Comparison of ENCODE assay signal across 18 cellular contexts in the genomic region with DNA sequence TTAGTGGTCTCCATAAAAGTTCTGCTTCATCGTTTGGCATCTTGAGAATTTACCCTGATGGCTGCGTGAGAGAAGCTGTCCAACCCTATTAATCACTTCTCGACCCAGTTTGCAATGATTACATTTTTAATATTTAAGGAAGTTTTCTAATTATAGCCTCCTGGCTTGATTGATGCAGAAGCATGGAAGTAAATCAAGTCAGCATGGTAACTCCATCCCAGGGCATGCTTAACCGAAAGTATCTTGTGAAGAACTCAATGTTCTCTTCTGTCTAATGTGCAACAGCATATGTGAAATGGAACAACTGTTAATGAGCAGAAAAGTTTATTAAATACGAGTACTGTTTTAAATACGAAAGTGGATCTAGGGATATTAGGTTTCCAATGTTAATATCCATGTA.
DNase-seq lines count a peak whose midpoint lies in the region; ATAC-seq and TF ChIP-seq lines count a peak whose summit lies in the region.
"Had no signal": no experiment of that assay in that cellular context is flagged by ENCODE, and none has a peak within 500 bp of the region (broad histone marks: within the 10 kb centered on the region; RNA-seq: fewer than 3 reads in every experiment).

No MANE protein-coding gene starts in this region.

- H2AFZ ChIP-seq in PC-3 (ENCODE audit: low read length), result 0 out of 2 replicates have a peak overlapping the region, but pooled peaks have one; percentile 19

- TF ChIP-seq POLR2A in gastrocnemius medialis (IDR thresholded peaks at IDR 0.05) (peak in 1 of 2 donors; percentile 61), vagina (IDR thresholded peaks at IDR 0.05) (no peak)

- H3K27me3 ChIP-seq in PC-3 (ENCODE audit: low read length), result no peaks in the 10 kb centered on the region
- no peaks in the 10 kb centered on the region for H3K27me3 ChIP-seq in gastrocnemius medialis
- no peaks in the 10 kb centered on the region for H3K27me3 ChIP-seq in vagina
- no peaks in the 10 kb centered on the region for H3K27me3 ChIP-seq in effector memory CD4-positive, alpha-beta T cell (replicated peaks; ENCODE audit: control insufficient read depth, insufficient read depth, low read length, poor library complexity, severe bottlenecking)

- CTCF ChIA-PET in PC-3 (lab: Charles Lee), result no interaction called here

- BruUV-seq in PC-3 (replicated peaks; lab: Mats Ljungman, UMichigan), result no TSS peak

- no peaks in the 10 kb centered on the region for H3K79me2 ChIP-seq in PC-3 (ENCODE audit: low read length)

- no peak for DNase-seq in PC-3
- DNase-seq in fibroblast of villous mesenchyme (ENCODE audit: low read depth), result peak; percentile 5
- peak; percentile 62 for DNase-seq in gastrocnemius medialis
- DNase-seq in vagina (ENCODE audit: extremely low spot score in 2 of 2), result no peak
- no peak for DNase-seq in activated gamma-delta T cell (lab: John Stamatoyannopoulos, UW)
- no peak for DNase-seq in effector memory CD4-positive, alpha-beta T cell
- no peak for DNase-seq in NCI-H1417 (lab: John Stamatoyannopoulos, UW)
- DNase-seq: ACHN; Caco-2; CD4-positive, CD25-positive, alpha-beta regulatory T cell; DMS153; H9; Kasumi-1; NCI-H1105 treated with DMSO at 0.1 percent for 48 hours; NCI-H187; NCI-H526 treated with DMSO at 0.1 percent for 48 hours; RPMI8226; SIG-M5 had no signal

- no peaks in the 10 kb centered on the region for H3F3A ChIP-seq in PC-3 (ENCODE audit: low read length, unreplicated experiment)

- peak overlapping the region; percentile 17; the same call in 1 of the 2 replicates for H3K4me2 ChIP-seq in PC-3 (ENCODE audit: low read length)

- H3K9me3 ChIP-seq in PC-3 (ENCODE audit: low read length), result no peaks in the 10 kb centered on the region
- H3K9me3 ChIP-seq in gastrocnemius medialis, result no peaks in the 10 kb centered on the region
- no peaks in the 10 kb centered on the region for H3K9me3 ChIP-seq in vagina
- H3K9me3 ChIP-seq in effector memory CD4-positive, alpha-beta T cell (ENCODE audit: control insufficient read depth, low read length), result no peaks in the 10 kb centered on the region
- H3K9me3 ChIP-seq: Caco-2 had no signal

- H3K9me2 ChIP-seq in PC-3 (replicated peaks; ENCODE audit: low read length), result no peaks in the 10 kb centered on the region

- no peak overlapping the region for H3K27ac ChIP-seq in PC-3 (ENCODE audit: low read length)
- peak overlapping the region; percentile 87 to 95 (median 90) for H3K27ac ChIP-seq in gastrocnemius medialis
- H3K27ac ChIP-seq in vagina, result peak overlapping the region; percentile 59
- H3K27ac ChIP-seq in effector memory CD4-positive, alpha-beta T cell (ENCODE audit: insufficient read depth, low read length, poor library complexity, severe bottlenecking), result no peak overlapping the region

- H4K20me1 ChIP-seq in PC-3 (ENCODE audit: low read length), result no peaks in the 10 kb centered on the region

- H3K9ac ChIP-seq in PC-3 (ENCODE audit: low read length), result no peak overlapping the region

- no peak for TF ChIP-seq CTCF in PC-3 (conservative IDR thresholded peaks at IDR 0.05; ENCODE audit: low read depth, low read length)
- TF ChIP-seq CTCF in fibroblast of villous mesenchyme (IDR thresholded peaks at IDR 0.05; ENCODE audit: insufficient read depth, low read depth, low read length), result no peak
- TF ChIP-seq CTCF in gastrocnemius medialis (IDR thresholded peaks at IDR 0.05 in 4 of 5, conservative IDR thresholded peaks at IDR 0.05 in 1 of 5), result no peak
- TF ChIP-seq CTCF in vagina (IDR thresholded peaks at IDR 0.05), result no peak

- H3K4me1 ChIP-seq in PC-3 (ENCODE audit: insufficient read depth, low read length) (no peaks in the 10 kb centered on the region), gastrocnemius medialis (peaks cover 9 to 11% of the 10 kb centered on the region in 2 donors), vagina (peaks cover 8% of the 10 kb centered on the region)
- no peaks in the 10 kb centered on the region for H3K4me1 ChIP-seq in effector memory CD4-positive, alpha-beta T cell (ENCODE audit: control insufficient read depth, insufficient read depth, low read length, poor library complexity, severe bottlenecking)

- intact Hi-C loops in PC-3 (cut with micrococcal nuclease) (no loop called here), gastrocnemius medialis (cut with DNase I; ENCODE audit: low total_unique reads) (loop anchor here (1.0 to 5.0 kb wide), 4 partner anchors 202 to 572 kb away; no protein-coding TSS in a partner anchor), vagina (cut with DNase I) (no loop called here)

- POLR2A ChIA-PET in PC-3 (lab: Charles Lee; ENCODE audit: unreplicated experiment), result no interaction called here

- H3K36me3 ChIP-seq in PC-3 (ENCODE audit: low read depth, low read length) (no peaks in the 10 kb centered on the region), gastrocnemius medialis (no peaks in the 10 kb centered on the region), vagina (no peaks in the 10 kb centered on the region)
- no peaks in the 10 kb centered on the region for H3K36me3 ChIP-seq in effector memory CD4-positive, alpha-beta T cell (ENCODE audit: control insufficient read depth, insufficient read depth, low read length)

- H3K4me3 ChIP-seq in PC-3 (ENCODE audit: low read length), result no peak overlapping the region
- no peak overlapping the region for H3K4me3 ChIP-seq in fibroblast of villous mesenchyme (ENCODE audit: low read depth, low read length)
- peak overlapping the region; percentile 45 to 67 (median 52) for H3K4me3 ChIP-seq in gastrocnemius medialis
- peak overlapping the region in 1 of 2 donors; percentile 12 for H3K4me3 ChIP-seq in vagina
- no peak overlapping the region for H3K4me3 ChIP-seq in effector memory CD4-positive, alpha-beta T cell (ENCODE audit: insufficient read depth, low read depth, low read length, poor library complexity, severe bottlenecking)

- no peak for ATAC-seq in PC-3
- ATAC-seq in gastrocnemius medialis, result peak; percentile 95 to 96

- in situ Hi-C loops in gastrocnemius medialis (cut with MboI; ENCODE audit: low sequenced_read_pairs in 4 of 4), result loop anchor here (5.0 to 25.0 kb wide), 7 partner anchors 212 to 987 kb away; a partner anchor contains a TSS

Comparison
In these comparisons a context has a peak if more than half of its experiments do, and no peak if none do; other contexts are left out.
1. DNase-seq: peak in fibroblast of villous mesenchyme (single experiment) and gastrocnemius medialis (2 of 2); none in PC-3 (single experiment), vagina (0 of 2), activated gamma-delta T cell (single experiment), effector memory CD4-positive, alpha-beta T cell (0 of 3) and NCI-H1417 (0 of 3).
2. H3K27ac ChIP-seq: peak in gastrocnemius medialis (4 of 4) and vagina (single experiment); none in PC-3 (single experiment) and effector memory CD4-positive, alpha-beta T cell (single experiment).
3. H3K4me3 ChIP-seq: peak in gastrocnemius medialis (4 of 4); none in PC-3 (single experiment), fibroblast of villous mesenchyme (single experiment) and effector memory CD4-positive, alpha-beta T cell (single experiment).